1 cellular context compared by ENCODE assay signal in genomic region chr7:100673302-100673941, GRCh38.
TF ChIP-seq lines count a peak whose summit lies in the region.

TSS of gene GNB2 (plus strand) at chr7:100673740. CDS start at chr7:100676266, 2,526 bp downstream.

TF ChIP-seq in HepG2, 621 proteins besides CTCF, POLR2A, EP300 and RAD21 (continued from another document):
- no peak for TF ChIP-seq SYNCRIP (IDR thresholded peaks at IDR 0.05; ENCODE audit: insufficient read depth, low read depth, low read length)
- no peak for TF ChIP-seq CAMTA2 (CRISPR knock-in tag; IDR thresholded peaks at IDR 0.05; ENCODE audit: borderline replicate concordance)
- peak; percentile 58 for TF ChIP-seq HDAC1 (CRISPR knock-in tag; IDR thresholded peaks at IDR 0.05)
- TF ChIP-seq NONO (IDR thresholded peaks at IDR 0.05) = no peak
- TF ChIP-seq NONO (CRISPR knock-in tag; conservative IDR thresholded peaks at IDR 0.05) = peak; percentile 89
- no peak for TF ChIP-seq SNAPC4 (CRISPR knock-in tag; IDR thresholded peaks at IDR 0.05)
- TF ChIP-seq GLMP (CRISPR knock-in tag; IDR thresholded peaks at IDR 0.05; ENCODE audit: borderline replicate concordance) = no peak
- 0 out of 2 replicates have a peak, but pooled peaks have one; percentile 16 for TF ChIP-seq ZHX2 (IDR thresholded peaks at IDR 0.05; ENCODE audit: low read depth)
- TF ChIP-seq ZHX2 (CRISPR knock-in tag; IDR thresholded peaks at IDR 0.05; ENCODE audit: borderline replicate concordance) = no peak
- no peak for TF ChIP-seq HHEX (CRISPR knock-in tag; IDR thresholded peaks at IDR 0.05)
- TF ChIP-seq HIC2 (CRISPR knock-in tag; IDR thresholded peaks at IDR 0.05; ENCODE audit: low read depth) = no peak
- no peak for TF ChIP-seq ONECUT2 (CRISPR knock-in tag; IDR thresholded peaks at IDR 0.05)
- TF ChIP-seq MAFF (IDR thresholded peaks at IDR 0.05; ENCODE audit: low read depth, low read length) = no peak
- no peak for TF ChIP-seq LBX2 (CRISPR knock-in tag; IDR thresholded peaks at IDR 0.05; ENCODE audit: borderline replicate concordance)
- no peak for TF ChIP-seq ZBTB3 (CRISPR knock-in tag; IDR thresholded peaks at IDR 0.05; ENCODE audit: borderline replicate concordance, low read depth)
- peak; percentile 74; the same call in 1 of the 2 replicates for TF ChIP-seq ARID4A (CRISPR knock-in tag; IDR thresholded peaks at IDR 0.05; ENCODE audit: borderline replicate concordance)
- TF ChIP-seq ZNF326 (CRISPR knock-in tag; IDR thresholded peaks at IDR 0.05; ENCODE audit: borderline replicate concordance) = no peak
- no peak for TF ChIP-seq PLSCR1 (CRISPR knock-in tag; IDR thresholded peaks at IDR 0.05; ENCODE audit: borderline replicate concordance)
- TF ChIP-seq IRF9 (CRISPR knock-in tag; IDR thresholded peaks at IDR 0.05; ENCODE audit: borderline replicate concordance) = no peak
- no peak for TF ChIP-seq NAIF1 (CRISPR knock-in tag; IDR thresholded peaks at IDR 0.05; ENCODE audit: borderline replicate concordance)
- TF ChIP-seq TCF7 (IDR thresholded peaks at IDR 0.05; ENCODE audit: low read depth) = no peak
